Comparison of ENCODE assay signal across 13 cellular contexts in the genomic region with DNA sequence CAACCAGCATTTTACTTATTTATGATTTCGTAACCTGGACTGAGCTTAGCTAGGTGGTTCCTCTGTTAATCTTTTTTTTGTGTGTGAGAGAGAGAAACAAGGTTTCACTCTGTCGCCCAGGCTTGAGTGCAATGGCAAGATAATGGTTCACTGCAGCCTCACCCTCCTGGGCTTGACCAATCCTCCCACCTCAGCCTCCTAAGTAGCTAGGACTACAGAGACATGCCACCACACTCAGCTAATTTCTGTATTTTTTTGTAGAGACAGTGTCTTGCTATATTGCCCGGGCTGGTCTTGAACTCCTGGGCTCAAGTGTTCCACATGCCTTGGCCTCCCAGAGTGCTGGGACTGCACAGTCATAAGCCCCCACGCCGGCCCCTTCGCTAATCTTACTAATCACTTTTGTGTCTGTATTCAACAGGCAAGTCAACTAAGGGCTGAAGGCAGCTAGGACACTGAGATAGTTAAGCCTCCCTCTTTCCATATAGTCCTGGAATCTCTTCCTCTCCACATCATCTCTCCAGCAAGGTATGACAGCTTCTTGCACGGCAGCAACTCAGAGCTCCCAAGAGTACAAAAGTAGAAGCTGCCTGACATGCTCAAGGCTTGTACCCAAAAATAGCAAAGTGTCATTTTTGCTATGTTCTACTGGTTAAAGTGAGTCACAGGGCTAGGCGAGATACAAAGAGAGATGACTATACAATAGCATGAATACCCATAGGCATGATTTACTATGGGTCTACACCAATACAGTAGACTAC. TPM values are rescaled to one million over a fixed set of nuclear protein-coding genes. Genes with fewer than 3 reads are reported as not detected.
DNase-seq lines count a peak whose midpoint lies in the region; ATAC-seq, FAIRE-seq and TF ChIP-seq lines count a peak whose summit lies in the region.
"Had no signal": no experiment of that assay in that cellular context is flagged by ENCODE, and none has a peak within 500 bp of the region (broad histone marks: within the 10 kb centered on the region; RNA-seq: fewer than 3 reads in every experiment).

No MANE protein-coding gene starts in this region.

- CTCF ChIA-PET in activated CD4-positive, alpha-beta T cell treated with anti-CD3 and anti-CD28 coated beads for 36 hours (lab: Charles Lee): interaction anchor here (1.3 kb wide), 1 partner anchor 9 kb away, joined by 4 read pairs; no protein-coding TSS in a partner anchor
- CTCF ChIA-PET in activated CD4-positive, alpha-beta T cell treated with anti-CD3 and anti-CD28 coated beads, Interleukin-2, amount 10 ng/mL, durations not matched to agents 7 days and 5 days (lab: Charles Lee): interaction anchor here (0.6 to 1.3 kb wide), 2 partner anchors 18 to 38 kb away, joined by 3 to 4 read pairs; no protein-coding TSS in a partner anchor
- CTCF ChIA-PET in K562 (lab: Yijun Ruan, JAX; ENCODE audit: low intra/inter-chr PET ratio): no interaction called here
- CTCF ChIA-PET in CD8-positive, alpha-beta memory T cell (lab: Charles Lee): no interaction called here

- H3K27me3 ChIP-seq in K562 (ENCODE audit: control insufficient read depth in 2 of 2, insufficient read depth in 2 of 2, low read length in 2 of 2) (no peaks in the 10 kb centered on the region), neural cell (ENCODE audit: insufficient read depth, low read depth, low read length) (no peaks in the 10 kb centered on the region)
- no peaks in the 10 kb centered on the region for H3K27me3 ChIP-seq in CD8-positive, alpha-beta memory T cell (ENCODE audit: insufficient read depth, low read length, poor library complexity, severe bottlenecking)
- H3K27me3 ChIP-seq: upper lobe of left lung had no signal

- TF ChIP-seq RAD21 in K562 (CRISPR knock-in tag; conservative IDR thresholded peaks at IDR 0.05 in 1 of 2, IDR thresholded peaks at IDR 0.05 in 1 of 2): no peak
- no peak for TF ChIP-seq RAD21 in neural cell (conservative IDR thresholded peaks at IDR 0.05)

- peak; percentile 90 for ATAC-seq in activated CD4-positive, alpha-beta T cell treated with anti-CD3 and anti-CD28 coated beads for 36 hours
- ATAC-seq in K562 (peak; percentile 69), HG02588 (IDR thresholded peaks at IDR 0.05; ENCODE audit: unreplicated experiment) (no peak)
- ATAC-seq: HCT116 had no signal

- peaks cover 13 to 33% of the 10 kb centered on the region in 2 experiments for H3K4me1 ChIP-seq in K562 (replicated peaks in 1 of 2; ENCODE audit: control insufficient read depth in 2 of 2, insufficient read depth in 2 of 2, low read length in 2 of 2)
- H3K4me1 ChIP-seq in CD8-positive, alpha-beta memory T cell (ENCODE audit: insufficient read depth, low read length): peaks cover 46% of the 10 kb centered on the region

- H3K4me2 ChIP-seq in K562 (ENCODE audit: insufficient read depth, low read length) (peak overlapping the region; percentile 35), neural cell (ENCODE audit: low read length) (no peak overlapping the region)

- H3K36me3 ChIP-seq in K562 (ENCODE audit: control insufficient read depth, insufficient read depth, low read length) (peaks cover 8% of the 10 kb centered on the region; the same call in 1 of the 3 replicates), neural cell (ENCODE audit: insufficient read depth, low read length) (peaks cover 5% of the 10 kb centered on the region)
- no peaks in the 10 kb centered on the region for H3K36me3 ChIP-seq in CD8-positive, alpha-beta memory T cell (ENCODE audit: insufficient read depth, low read length)
- H3K36me3 ChIP-seq: upper lobe of left lung had no signal

- H3K9ac ChIP-seq in K562 (ENCODE audit: insufficient read depth in 1 of 2, low read depth in 2 of 2, low read length in 2 of 2) (no peak overlapping the region; a peak in 1 of 4 replicates), neural cell (ENCODE audit: low read length) (no peak overlapping the region)

- TF ChIP-seq EP300 in K562 (IDR thresholded peaks at IDR 0.05; ENCODE audit: low read length): peak; percentile 17; the same call in 1 of the 2 replicates
- no peak for TF ChIP-seq EP300 in neural cell (conservative IDR thresholded peaks at IDR 0.05; ENCODE audit: poor library complexity, severe bottlenecking)

- peak; percentile 71 for FAIRE-seq in K562 (lab: Jason Lieb, UNC)

- H3K4me3 Mint-ChIP-seq in activated CD4-positive, alpha-beta T cell treated with anti-CD3 and anti-CD28 coated beads for 36 hours: no peak overlapping the region
- no peak overlapping the region for H3K4me3 Mint-ChIP-seq in activated CD4-positive, alpha-beta T cell treated with anti-CD3 and anti-CD28 coated beads, Interleukin-2, amount 10 ng/mL, durations not matched to agents 7 days and 5 days
- H3K4me3 Mint-ChIP-seq in CD8-positive, alpha-beta memory T cell: peak overlapping the region in 1 of 7 donors; percentile 5

- H2AFZ ChIP-seq in K562 (ENCODE audit: low read depth, low read length): no peak overlapping the region
- H2AFZ ChIP-seq in neural cell (ENCODE audit: low read depth, low read length): no peak overlapping the region

- H3K9me3 ChIP-seq in K562 (replicated peaks; ENCODE audit: control insufficient read depth, insufficient read depth, low read depth, low read length) (peaks cover 11% of the 10 kb centered on the region), neural cell (ENCODE audit: low read length) (peaks cover 9% of the 10 kb centered on the region)
- no peaks in the 10 kb centered on the region for H3K9me3 ChIP-seq in CD8-positive, alpha-beta memory T cell (ENCODE audit: low read length)
- H3K9me3 ChIP-seq: upper lobe of left lung had no signal

- no peaks in the 10 kb centered on the region for H3F3A ChIP-seq in neural cell (ENCODE audit: insufficient read depth, low read length, poor library complexity, severe bottlenecking)

- peaks cover 67% of the 10 kb centered on the region for H3K4me1 Mint-ChIP-seq in activated CD4-positive, alpha-beta T cell treated with anti-CD3 and anti-CD28 coated beads for 36 hours
- H3K4me1 Mint-ChIP-seq in activated CD4-positive, alpha-beta T cell treated with anti-CD3 and anti-CD28 coated beads, Interleukin-2, amount 10 ng/mL, durations not matched to agents 7 days and 5 days: peaks cover 47% of the 10 kb centered on the region
- peaks cover 68 to 82% (median 79%) of the 10 kb centered on the region in 3 donors for H3K4me1 Mint-ChIP-seq in CD8-positive, alpha-beta memory T cell

- in situ Hi-C loops in K562 (cut with MboI): no loop called here

- WGBS in K562 (ENCODE audit: insufficient coverage, low coverage, missing lambda C conversion rate): 20% methylated on average over 8 of the region's 8 CpGs

- H3K9me2 ChIP-seq in neural cell (ENCODE audit: insufficient read depth, low read length): no peaks in the 10 kb centered on the region

- peaks cover 40% of the 10 kb centered on the region for H3K36me3 Mint-ChIP-seq in activated CD4-positive, alpha-beta T cell treated with anti-CD3 and anti-CD28 coated beads for 36 hours (ENCODE audit: low read depth)
- H3K36me3 Mint-ChIP-seq in activated CD4-positive, alpha-beta T cell treated with anti-CD3 and anti-CD28 coated beads, Interleukin-2, amount 10 ng/mL, durations not matched to agents 7 days and 5 days (ENCODE audit: low read depth): peaks cover 31% of the 10 kb centered on the region
- peaks cover 17 to 22% (median 21%) of the 10 kb centered on the region in 3 donors for H3K36me3 Mint-ChIP-seq in CD8-positive, alpha-beta memory T cell

- H3K9me1 ChIP-seq in K562 (ENCODE audit: control insufficient read depth, insufficient read depth, low read length): peaks cover 11% of the 10 kb centered on the region

- H3K27ac ChIP-seq in K562 (ENCODE audit: extremely low read depth, low read depth, low read length) (peak overlapping the region; percentile 35), neural cell (ENCODE audit: low read length) (peak overlapping the region; percentile 30)
- no peak overlapping the region for H3K27ac ChIP-seq in CD8-positive, alpha-beta memory T cell (ENCODE audit: low read depth, low read length)

- peak; percentile 49 for DNase-seq in activated CD4-positive, alpha-beta T cell treated with anti-CD3 and anti-CD28 coated beads for 36 hours
- no peak for DNase-seq in activated CD4-positive, alpha-beta T cell treated with anti-CD3 and anti-CD28 coated beads, Interleukin-2, amount 10 ng/mL, durations not matched to agents 7 days and 5 days
- DNase-seq in HCEC 1CT (peak; percentile 45), K562 (ENCODE audit: extremely low read depth in 1 of 4, low spot score in 3 of 4) (peak in 2 of 4 experiments; percentile 57 to 71), NCI-H1105 treated with DMSO at 0.1 percent for 48 hours (lab: John Stamatoyannopoulos, UW) (no peak)
- DNase-seq in CD8-positive, alpha-beta memory T cell: no peak
- DNase-seq: NCI-H1694 treated with DMSO at 0.1 percent for 48 hours, right cardiac atrium, SW 1271, upper lobe of left lung had no signal

- intact Hi-C loops in activated CD4-positive, alpha-beta T cell treated with anti-CD3 and anti-CD28 coated beads for 36 hours (cut with DNase I, micrococcal nuclease): loop anchor here (5.0 kb wide), 4 partner anchors 42 to 87 kb away; no protein-coding TSS in a partner anchor
- intact Hi-C loops in K562 (cut with micrococcal nuclease): no loop called here

- POLR2A ChIA-PET in activated CD4-positive, alpha-beta T cell treated with anti-CD3 and anti-CD28 coated beads for 36 hours (lab: Charles Lee): interaction anchor here (0.9 kb wide), 1 partner anchor 9 kb away, joined by 3 read pairs; no protein-coding TSS in a partner anchor
- POLR2A ChIA-PET in activated CD4-positive, alpha-beta T cell treated with anti-CD3 and anti-CD28 coated beads, Interleukin-2, amount 10 ng/mL, durations not matched to agents 7 days and 5 days (lab: Charles Lee): interaction anchor here (0.6 kb wide), 1 partner anchor 32 kb away, joined by 6 read pairs; no protein-coding TSS in a partner anchor
- POLR2A ChIA-PET in K562 (lab: Yijun Ruan, JAX): interaction anchor here (0.6 to 1.6 kb wide), 4 partner anchors 10 to 215 kb away, joined by 3 to 13 read pairs (median 4); a partner anchor contains a TSS
- POLR2A ChIA-PET in CD8-positive, alpha-beta memory T cell (lab: Charles Lee): no interaction called here

- H3K27ac Mint-ChIP-seq in activated CD4-positive, alpha-beta T cell treated with anti-CD3 and anti-CD28 coated beads for 36 hours: peak overlapping the region; percentile 76
- no peak overlapping the region for H3K27ac Mint-ChIP-seq in activated CD4-positive, alpha-beta T cell treated with anti-CD3 and anti-CD28 coated beads, Interleukin-2, amount 10 ng/mL, durations not matched to agents 7 days and 5 days
- H3K27ac Mint-ChIP-seq in CD8-positive, alpha-beta memory T cell: no peak overlapping the region

- TF ChIP-seq CTCF in K562 (IDR thresholded peaks at IDR 0.05 in 2 of 3, conservative IDR thresholded peaks at IDR 0.05 in 1 of 3; ENCODE audit: insufficient read depth in 2 of 3, low read depth in 1 of 3, low read length in 3 of 3): no peak
- TF ChIP-seq CTCF in neural cell (IDR thresholded peaks at IDR 0.05; ENCODE audit: poor library complexity, severe bottlenecking): no peak

- H3K79me2 ChIP-seq in K562 (ENCODE audit: control insufficient read depth, insufficient read depth, low read length) (peaks cover 99% of the 10 kb centered on the region), neural cell (replicated peaks; ENCODE audit: insufficient read depth, low read length) (peaks cover 93% of the 10 kb centered on the region)

- BruUV-seq in K562 (replicated peaks; lab: Mats Ljungman, UMichigan): no TSS peak

- H3K4me3 ChIP-seq in K562: no peak overlapping the region
- no peak overlapping the region for H3K4me3 ChIP-seq in neural cell (ENCODE audit: low read length)
- H3K4me3 ChIP-seq in CD8-positive, alpha-beta memory T cell (ENCODE audit: low read length): no peak overlapping the region
- H3K4me3 ChIP-seq: upper lobe of left lung had no signal

- H4K20me1 ChIP-seq in K562 (replicated peaks; ENCODE audit: control insufficient read depth, insufficient read depth, low read length) (peaks cover 30% of the 10 kb centered on the region; the same call in 1 of the 2 replicates), neural cell (ENCODE audit: insufficient read depth) (peaks cover 6% of the 10 kb centered on the region)

- no peaks in the 10 kb centered on the region for H3K27me3 Mint-ChIP-seq in activated CD4-positive, alpha-beta T cell treated with anti-CD3 and anti-CD28 coated beads for 36 hours
- no peaks in the 10 kb centered on the region for H3K27me3 Mint-ChIP-seq in activated CD4-positive, alpha-beta T cell treated with anti-CD3 and anti-CD28 coated beads, Interleukin-2, amount 10 ng/mL, durations not matched to agents 7 days and 5 days
- H3K27me3 Mint-ChIP-seq in CD8-positive, alpha-beta memory T cell: peaks cover 0 to 2% of the 10 kb centered on the region in 2 donors

- peaks cover 14% of the 10 kb centered on the region for H3K9me3 Mint-ChIP-seq in activated CD4-positive, alpha-beta T cell treated with anti-CD3 and anti-CD28 coated beads for 36 hours (ENCODE audit: low read depth)
- H3K9me3 Mint-ChIP-seq in activated CD4-positive, alpha-beta T cell treated with anti-CD3 and anti-CD28 coated beads, Interleukin-2, amount 10 ng/mL, durations not matched to agents 7 days and 5 days: peaks cover 20% of the 10 kb centered on the region
- H3K9me3 Mint-ChIP-seq in CD8-positive, alpha-beta memory T cell: peaks cover 4 to 18% (median 14%) of the 10 kb centered on the region in 5 donors

- no peak for TF ChIP-seq POLR2A in K562 (conservative IDR thresholded peaks at IDR 0.05)

RNA-seq across cellular contexts. Expression of a gene that starts 11.3 kb away (rescaled TPM):
- 10 to 100 TPM; 35.9 to 42.7 TPM for total RNA-seq in activated CD4-positive, alpha-beta T cell treated with anti-CD3 and anti-CD28 coated beads for 36 hours
- total RNA-seq in activated CD4-positive, alpha-beta T cell treated with anti-CD3 and anti-CD28 coated beads, Interleukin-2, amount 10 ng/mL, durations not matched to agents 7 days and 5 days: 10 to 100 TPM; 66.7 to 74.0 TPM
- total RNA-seq in K562 (2011; cell fraction: chromatin; rRNA removed; ENCODE audit: low replicate concordance): 166 and 463 TPM in 2 replicates
- total RNA-seq in K562 (2011; cell fraction: nucleolus; rRNA removed): 68.5 and 102 TPM in 2 replicates
- total RNA-seq in K562 (2011; cell fraction: nucleoplasm; rRNA removed): 172 and 242 TPM in 2 replicates
- total RNA-seq in K562 (2014; rRNA removed) (28.5 and 35.6 TPM in 2 replicates), K562 (2014; rRNA removed; fragmentation: Illumina TruSeq; extraction: Trizol) (35.8 and 36.2 TPM in 2 replicates), K562 (2015; rRNA removed; fragmentation: Illumina TruSeq; extraction: Trizol) (34.4 and 36.6 TPM in 2 replicates), K562 (2021) (62.1 and 67.8 TPM in 2 replicates)
- polyA plus RNA-seq in K562 (2011; rRNA removed) (18.3 and 18.9 TPM in 2 replicates), K562 (2014; fragmentation: Illumina TruSeq; extraction: Trizol) (27.1 and 27.3 TPM in 2 replicates), K562 (2014; fragmentation: Nextera tagmentation; extraction: Ambion mirVana) (10 to 100 TPM in 1 of 2 experiments, 1 to 10 TPM in 1; 4.9 to 13.0 TPM), K562 (2014; rRNA removed) (19.4 and 21.4 TPM in 2 replicates), neural cell (29.8 and 32.8 TPM in 2 replicates)
- 11.3 and 15.9 TPM in 2 replicates for polyA plus RNA-seq in K562 (2011; cell fraction: cytosol; rRNA removed)
- polyA plus RNA-seq in K562 (2011; cell fraction: nucleus; rRNA removed): 55.9 and 66.9 TPM in 2 replicates
- polyA plus RNA-seq in K562 (2012): 13.2 and 15.7 TPM in 2 replicates
- polyA minus RNA-seq in K562 (2011; rRNA and poly(A)+ RNA removed): 118 and 126 TPM in 2 replicates
- 40.0 and 46.3 TPM in 2 replicates for polyA minus RNA-seq in K562 (2011; cell fraction: cytosol; rRNA and poly(A)+ RNA removed)
- 89.1 and 146 TPM in 2 replicates for polyA minus RNA-seq in K562 (2011; cell fraction: nucleus; rRNA and poly(A)+ RNA removed)
- polyA minus RNA-seq in neural cell: 89.1 and 131 TPM in 2 replicates
- 10 to 100 TPM; 42.0 to 45.3 TPM for total RNA-seq in CD8-positive, alpha-beta memory T cell
- 18.7 TPM for polyA plus RNA-seq in CD8-positive, alpha-beta memory T cell

Comparison
In these comparisons a context has a peak if more than half of its experiments do, and no peak if none do; other contexts are left out.
1. DNase-seq: peak in activated CD4-positive, alpha-beta T cell treated with anti-CD3 and anti-CD28 coated beads for 36 hours (single experiment) and HCEC 1CT (single experiment); none in activated CD4-positive, alpha-beta T cell treated with anti-CD3 and anti-CD28 coated beads, Interleukin-2, amount 10 ng/mL, durations not matched to agents 7 days and 5 days (single experiment), NCI-H1105 treated with DMSO at 0.1 percent for 48 hours (single experiment) and CD8-positive, alpha-beta memory T cell (0 of 5).
2. CTCF ChIA-PET loops: an anchor here in activated CD4-positive, alpha-beta T cell treated with anti-CD3 and anti-CD28 coated beads for 36 hours (1.3 kb wide) and activated CD4-positive, alpha-beta T cell treated with anti-CD3 and anti-CD28 coated beads, Interleukin-2, amount 10 ng/mL, durations not matched to agents 7 days and 5 days (0.6 to 1.3 kb wide); none called in K562 and CD8-positive, alpha-beta memory T cell.